20 cellular contexts compared by ENCODE assay signal in genomic region chr2:28293416-28293815, GRCh38.
"Had no signal": no experiment of that assay in that cellular context is flagged by ENCODE, and none has a peak within 500 bp of the region (broad histone marks: within the 10 kb centered on the region; RNA-seq: fewer than 3 reads in every experiment).

No MANE protein-coding gene starts in this region.

- H3K4me3 ChIP-seq: body of pancreas, heart right ventricle, left ventricle myocardium inferior, ovary, SJSA1, skin epidermis had no signal

- H3K4me1 ChIP-seq: body of pancreas, heart right ventricle, left ventricle myocardium inferior had no signal

- DNase-seq: activated CD8-positive, alpha-beta memory T cell treated with anti-CD3 and anti-CD28 coated beads, Interleukin-2, amount 50 U/mL, for 4 hours; activated CD8-positive, alpha-beta T cell treated with anti-CD3 and anti-CD28 coated beads for 36 hours; activated T-cell treated with anti-CD3 and anti-CD28 coated beads, Interleukin-2, amount 50 U/mL, for 72 hours; body of pancreas; effector memory CD4-positive, alpha-beta T cell; erythroblast; foreskin melanocyte; heart right ventricle; kidney; left ventricle myocardium inferior; nephron progenitor cell; ovary; retina; substantia nigra; SW 1271; T-helper 9 cell had no signal

- H3K9me3 ChIP-seq: body of pancreas, heart right ventricle, left ventricle myocardium inferior, ovary, SJSA1 had no signal

- H3K27me3 Mint-ChIP-seq: activated CD8-positive, alpha-beta T cell treated with anti-CD3 and anti-CD28 coated beads for 36 hours; stimulated activated memory B cell treated with anti-CD40 and anti-IgM and Interleukin-4, amounts not matched to agents 10 μg/mL and 1 μg/mL and 100 μg/mL, for 72 hours; type B pancreatic cell had no signal

- H3K4me3 Mint-ChIP-seq: activated CD8-positive, alpha-beta T cell treated with anti-CD3 and anti-CD28 coated beads for 36 hours; activated T-cell treated with anti-CD3 and anti-CD28 coated beads, Interleukin-2, amount 50 U/mL, for 72 hours; nephron progenitor cell; stimulated activated memory B cell treated with anti-CD40 and anti-IgM and Interleukin-4, amounts not matched to agents 10 μg/mL and 1 μg/mL and 100 μg/mL, for 72 hours; type B pancreatic cell had no signal

- H3K27me3 ChIP-seq: body of pancreas, heart right ventricle, ovary, SJSA1 had no signal

- FAIRE-seq: kidney had no signal

- H3K4me1 Mint-ChIP-seq: stimulated activated memory B cell treated with anti-CD40 and anti-IgM and Interleukin-4, amounts not matched to agents 10 μg/mL and 1 μg/mL and 100 μg/mL, for 72 hours had no signal

- ATAC-seq: body of pancreas; heart right ventricle; stimulated activated memory B cell treated with anti-CD40 and anti-IgM and Interleukin-4, amounts not matched to agents 10 μg/mL and 1 μg/mL and 100 μg/mL, for 72 hours had no signal

- H3K36me3 Mint-ChIP-seq: type B pancreatic cell had no signal

- H3K9me3 Mint-ChIP-seq: activated CD8-positive, alpha-beta T cell treated with anti-CD3 and anti-CD28 coated beads for 36 hours; activated T-cell treated with anti-CD3 and anti-CD28 coated beads, Interleukin-2, amount 50 U/mL, for 72 hours; nephron progenitor cell; stimulated activated memory B cell treated with anti-CD40 and anti-IgM and Interleukin-4, amounts not matched to agents 10 μg/mL and 1 μg/mL and 100 μg/mL, for 72 hours; type B pancreatic cell had no signal

- H3K27ac Mint-ChIP-seq: activated CD8-positive, alpha-beta T cell treated with anti-CD3 and anti-CD28 coated beads for 36 hours; nephron progenitor cell; stimulated activated memory B cell treated with anti-CD40 and anti-IgM and Interleukin-4, amounts not matched to agents 10 μg/mL and 1 μg/mL and 100 μg/mL, for 72 hours; type B pancreatic cell had no signal

- H3K36me3 ChIP-seq: ovary, SJSA1 had no signal

- H3K27ac ChIP-seq: body of pancreas, heart right ventricle, left ventricle myocardium inferior, ovary, SJSA1 had no signal
